Comparison of ENCODE assay signal across 26 cellular contexts in the genomic region with DNA sequence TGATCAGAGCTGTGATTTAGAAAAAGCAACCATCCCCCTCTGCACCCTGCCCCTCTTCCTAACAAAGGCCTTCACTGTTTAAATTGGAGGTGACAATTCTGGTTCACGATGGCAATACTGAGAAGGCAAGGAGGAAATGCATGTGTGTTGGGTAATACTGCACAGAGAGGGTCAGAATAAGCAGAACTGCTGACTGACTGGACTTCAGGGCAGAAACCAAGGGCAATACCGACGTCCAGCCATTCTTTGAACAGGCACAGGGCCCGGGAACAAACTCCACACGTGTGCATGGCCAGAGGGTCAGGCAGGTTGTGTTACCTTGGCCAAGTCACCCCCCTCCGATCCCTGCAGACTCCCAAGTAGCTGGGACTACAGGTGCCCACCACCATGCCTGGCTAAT. TPM values are rescaled to one million over a fixed set of nuclear protein-coding genes. Genes with fewer than 3 reads are reported as not detected.
DNase-seq lines count a peak whose midpoint lies in the region; ATAC-seq, FAIRE-seq and TF ChIP-seq lines count a peak whose summit lies in the region.
"Had no signal": no experiment of that assay in that cellular context is flagged by ENCODE, and none has a peak within 500 bp of the region (broad histone marks: within the 10 kb centered on the region; RNA-seq: fewer than 3 reads in every experiment).

No MANE protein-coding gene starts in this region.

- no peak for DNase-seq in GM12892 (ENCODE audit: insufficient read length)
- DNase-seq in NB4 (ENCODE audit: low read depth): peak; percentile 59
- DNase-seq in spleen: no peak
- DNase-seq in activated CD4-positive, alpha-beta memory T cell treated with anti-CD3 and anti-CD28 coated beads, Interleukin-2, amount 10 ng/mL, durations not matched to agents 7 days and 5 days: no peak
- DNase-seq in iPS-NIHi7 (ENCODE audit: extremely low spot score): no peak
- DNase-seq: activated CD4-positive, CD25-positive, alpha-beta regulatory T cell; activated CD8-positive, alpha-beta T cell treated with anti-CD3 and anti-CD28 coated beads for 36 hours; activated effector memory CD4-positive, alpha-beta T cell treated with anti-CD3 and anti-CD28 coated beads, Interleukin-2, amount 50 U/mL, for 16 hours; activated T-cell treated with anti-CD3 and anti-CD28 coated beads for 4 hours; body of pancreas; DMS79 treated with DMSO at 0.1 percent for 48 hours; effector memory CD8-positive, alpha-beta T cell; esophagus squamous epithelium; GOT3; kidney; NCI-H1105 treated with DMSO at 0.1 percent for 48 hours; NCI-H2081 treated with DMSO at 0.1 percent for 48 hours; NCI-H524; small intestine; stimulated activated CD4-positive, alpha-beta T cell treated with anti-CD3 and anti-CD28 coated beads, Interleukin-2, amount 100 ng/mL, for 48 hours; stimulated activated naive B cell treated with anti-CD40 and anti-IgM and Interleukin-4, amounts not matched to agents 10 μg/mL and 1 μg/mL and 100 μg/mL, for 72 hours; SW 1271 had no signal

- H3K27me3 ChIP-seq in liver (ENCODE audit: control insufficient read depth in 4 of 4, insufficient read depth in 4 of 4, low read length in 3 of 4) (no peaks in the 10 kb centered on the region), spleen (replicated peaks in 1 of 7) (no peaks in the 10 kb centered on the region)
- H3K27me3 ChIP-seq: body of pancreas, esophagus squamous epithelium had no signal

- TF ChIP-seq POLR2A in GM12892 (IDR thresholded peaks at IDR 0.05; ENCODE audit: low read depth, low read length) (peak; percentile 24; the same call in 1 of the 2 replicates), NB4 (IDR thresholded peaks at IDR 0.05; ENCODE audit: extremely low read depth, insufficient read length) (no peak), spleen (IDR thresholded peaks at IDR 0.05) (no peak)

- no peaks in the 10 kb centered on the region for H3K36me3 Mint-ChIP-seq in activated CD4-positive, alpha-beta memory T cell treated with anti-CD3 and anti-CD28 coated beads, Interleukin-2, amount 10 ng/mL, durations not matched to agents 7 days and 5 days (ENCODE audit: low read depth)

- H3K9me3 ChIP-seq in liver (ENCODE audit: control insufficient read depth in 4 of 4, low read length in 3 of 4): no peaks in the 10 kb centered on the region
- no peaks in the 10 kb centered on the region for H3K9me3 ChIP-seq in spleen
- H3K9me3 ChIP-seq: body of pancreas, esophagus squamous epithelium, thoracic aorta had no signal

- POLR2A ChIA-PET in activated CD4-positive, alpha-beta memory T cell treated with anti-CD3 and anti-CD28 coated beads, Interleukin-2, amount 10 ng/mL, durations not matched to agents 7 days and 5 days (lab: Charles Lee): interaction anchor here (1.1 kb wide), 1 partner anchor 62 kb away, joined by 4 read pairs; no protein-coding TSS in a partner anchor

- peak; percentile 35 to 50 for TF ChIP-seq RAD21 in liver (IDR thresholded peaks at IDR 0.05)

- peak overlapping the region; percentile 75 to 82 for H3K27ac ChIP-seq in liver (ENCODE audit: low read depth in 1 of 2, low read length in 2 of 2)
- peak overlapping the region in 7 of 8 donors; percentile 5 to 96 (median 91) for H3K27ac ChIP-seq in spleen
- H3K27ac ChIP-seq: thoracic aorta had no signal

- H3K4me3 Mint-ChIP-seq in activated CD4-positive, alpha-beta memory T cell treated with anti-CD3 and anti-CD28 coated beads, Interleukin-2, amount 10 ng/mL, durations not matched to agents 7 days and 5 days: no peak overlapping the region
- H3K4me3 Mint-ChIP-seq: activated CD8-positive, alpha-beta T cell treated with anti-CD3 and anti-CD28 coated beads for 36 hours; effector memory CD8-positive, alpha-beta T cell; stimulated activated naive B cell treated with anti-CD40 and anti-IgM and Interleukin-4, amounts not matched to agents 10 μg/mL and 1 μg/mL and 100 μg/mL, for 72 hours had no signal

- no peaks in the 10 kb centered on the region for H3K9me3 Mint-ChIP-seq in activated CD4-positive, alpha-beta memory T cell treated with anti-CD3 and anti-CD28 coated beads, Interleukin-2, amount 10 ng/mL, durations not matched to agents 7 days and 5 days
- H3K9me3 Mint-ChIP-seq: activated CD8-positive, alpha-beta T cell treated with anti-CD3 and anti-CD28 coated beads for 36 hours; effector memory CD8-positive, alpha-beta T cell; stimulated activated naive B cell treated with anti-CD40 and anti-IgM and Interleukin-4, amounts not matched to agents 10 μg/mL and 1 μg/mL and 100 μg/mL, for 72 hours had no signal

- intact Hi-C loops in spleen (cut with DNase I; ENCODE audit: low total_unique reads): no loop called here

- ATAC-seq in GM19395 (IDR thresholded peaks at IDR 0.05; ENCODE audit: unreplicated experiment): no peak
- ATAC-seq: activated CD8-positive, alpha-beta T cell treated with anti-CD3 and anti-CD28 coated beads for 36 hours; body of pancreas; effector memory CD8-positive, alpha-beta T cell; stimulated activated naive B cell treated with anti-CD40 and anti-IgM and Interleukin-4, amounts not matched to agents 10 μg/mL and 1 μg/mL and 100 μg/mL, for 72 hours had no signal

- TF ChIP-seq CTCF in NB4 (IDR thresholded peaks at IDR 0.05; ENCODE audit: low read depth, low read length) (no peak), liver (IDR thresholded peaks at IDR 0.05; ENCODE audit: low read depth, low read length, missing input control) (no peak), spleen (IDR thresholded peaks at IDR 0.05 in 8 of 11, conservative IDR thresholded peaks at IDR 0.05 in 3 of 11) (no peak)

- peaks cover 36% of the 10 kb centered on the region for H3K4me1 Mint-ChIP-seq in activated CD4-positive, alpha-beta memory T cell treated with anti-CD3 and anti-CD28 coated beads, Interleukin-2, amount 10 ng/mL, durations not matched to agents 7 days and 5 days

- FAIRE-seq in GM12892 (lab: Jason Lieb, UNC): peak; percentile 42
- FAIRE-seq: GM12891, kidney, small intestine had no signal

- CTCF ChIA-PET in activated CD4-positive, alpha-beta memory T cell treated with anti-CD3 and anti-CD28 coated beads, Interleukin-2, amount 10 ng/mL, durations not matched to agents 7 days and 5 days (lab: Charles Lee): interaction anchor here (1.0 kb wide), 1 partner anchor 74 kb away, joined by 3 read pairs; no protein-coding TSS in a partner anchor

- no peaks in the 10 kb centered on the region for H3K27me3 Mint-ChIP-seq in activated CD4-positive, alpha-beta memory T cell treated with anti-CD3 and anti-CD28 coated beads, Interleukin-2, amount 10 ng/mL, durations not matched to agents 7 days and 5 days
- H3K27me3 Mint-ChIP-seq: activated CD8-positive, alpha-beta T cell treated with anti-CD3 and anti-CD28 coated beads for 36 hours; effector memory CD8-positive, alpha-beta T cell; stimulated activated naive B cell treated with anti-CD40 and anti-IgM and Interleukin-4, amounts not matched to agents 10 μg/mL and 1 μg/mL and 100 μg/mL, for 72 hours had no signal

- 30% methylated on average over 6 of the region's 6 CpGs for WGBS in liver
- WGBS in spleen, 5 donors: 54 to 83% (median 70%) methylated on average over 4 to 6 of the region's 6 CpGs

- H3K9ac ChIP-seq in liver (ENCODE audit: low read depth in 1 of 2, low read length in 2 of 2): no peak overlapping the region

- H3K4me1 ChIP-seq in liver (ENCODE audit: control insufficient read depth in 4 of 4, insufficient read depth in 4 of 4, low read length in 3 of 4) (peaks cover 5 to 74% (median 58%) of the 10 kb centered on the region in 4 donors), spleen (peaks cover 20 to 91% (median 73%) of the 10 kb centered on the region in 6 donors)

- H3K36me3 ChIP-seq in liver (ENCODE audit: control insufficient read depth in 4 of 4, insufficient read depth in 3 of 4, low read depth in 1 of 4, low read length in 3 of 4) (no peaks in the 10 kb centered on the region), spleen (no peaks in the 10 kb centered on the region)
- H3K36me3 ChIP-seq: esophagus squamous epithelium, thoracic aorta had no signal

- H3K27ac Mint-ChIP-seq in activated CD4-positive, alpha-beta memory T cell treated with anti-CD3 and anti-CD28 coated beads, Interleukin-2, amount 10 ng/mL, durations not matched to agents 7 days and 5 days: no peak overlapping the region
- H3K27ac Mint-ChIP-seq: activated CD8-positive, alpha-beta T cell treated with anti-CD3 and anti-CD28 coated beads for 36 hours; effector memory CD8-positive, alpha-beta T cell; stimulated activated naive B cell treated with anti-CD40 and anti-IgM and Interleukin-4, amounts not matched to agents 10 μg/mL and 1 μg/mL and 100 μg/mL, for 72 hours had no signal

- H3K4me3 ChIP-seq in NB4 (ENCODE audit: low read depth, low read length) (no peak overlapping the region), liver (ENCODE audit: low read depth in 1 of 3, low read length in 3 of 3) (peak overlapping the region; percentile 2 to 45 (median 35)), spleen (peak overlapping the region in 3 of 8 donors; percentile 16 to 93 (median 19))
- H3K4me3 ChIP-seq: body of pancreas, esophagus squamous epithelium had no signal

TF ChIP-seq in liver, 16 proteins besides CTCF, POLR2A, EP300 and RAD21 (continues in another document):
- TF ChIP-seq, protein P1, sequence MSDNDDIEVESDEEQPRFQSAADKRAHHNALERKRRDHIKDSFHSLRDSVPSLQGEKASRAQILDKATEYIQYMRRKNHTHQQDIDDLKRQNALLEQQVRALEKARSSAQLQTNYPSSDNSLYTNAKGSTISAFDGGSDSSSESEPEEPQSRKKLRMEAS (IDR thresholded peaks at IDR 0.05): peak; percentile 85
- TF ChIP-seq JUND (IDR thresholded peaks at IDR 0.05) (peak; percentile 27 to 71), SP1 (IDR thresholded peaks at IDR 0.05) (peak; percentile 90), GABPA (IDR thresholded peaks at IDR 0.05 in 1 of 2, conservative IDR thresholded peaks at IDR 0.05 in 1 of 2) (no peak)

RNA-seq across cellular contexts. Expression of a gene that starts 6.0 kb away (rescaled TPM):
- 40.4 TPM for polyA plus RNA-seq in GM12892 (2012; ENCODE audit: missing spikeins)
- total RNA-seq in liver: 1,000 to 10,000 TPM in 1 of 2 donors, 100 to 1,000 TPM in 1; 210 to 2,226 TPM
- 1,000 to 10,000 TPM in 1 of 2 donors, 100 to 1,000 TPM in 1; 704 to 1,052 TPM for polyA plus RNA-seq in liver
- total RNA-seq in spleen: 100 to 1,000 TPM in 6 of 7 donors, 10 to 100 TPM in 1; 79.9 to 333 (median 142) TPM
- polyA plus RNA-seq in spleen: 10 to 100 TPM; 17.6 to 30.3 (median 22.3) TPM
- 10 to 100 TPM; 16.0 to 16.1 TPM for total RNA-seq in activated CD4-positive, alpha-beta memory T cell treated with anti-CD3 and anti-CD28 coated beads, Interleukin-2, amount 10 ng/mL, durations not matched to agents 7 days and 5 days

Comparison
In these comparisons a context has a peak if more than half of its experiments do, and no peak if none do; other contexts are left out.
1. RNA of a gene that starts 6.0 kb away (total RNA-seq): 210 to 2,226 TPM in liver and 79.9 to 333 TPM in spleen; 16.0 to 16.1 TPM in activated CD4-positive, alpha-beta memory T cell treated with anti-CD3 and anti-CD28 coated beads, Interleukin-2, amount 10 ng/mL, durations not matched to agents 7 days and 5 days; every median in the first group is over 4 times any median in the second.